19 cellular contexts compared by ENCODE assay signal in genomic region chr7:75711076-75711475, GRCh38. TPM values are rescaled to one million over a fixed set of nuclear protein-coding genes. Genes with fewer than 3 reads are reported as not detected.
DNase-seq lines count a peak whose midpoint lies in the region; ATAC-seq and TF ChIP-seq lines count a peak whose summit lies in the region.
"Had no signal": no experiment of that assay in that cellular context is flagged by ENCODE, and none has a peak within 500 bp of the region (broad histone marks: within the 10 kb centered on the region; RNA-seq: fewer than 3 reads in every experiment).

No MANE protein-coding gene starts in this region.

- DNase-seq in cardiac muscle cell (ENCODE audit: low read depth in 1 of 2, low spot score in 1 of 2) (peak in 1 of 2 donors; percentile 46), Right ventricle myocardium inferior (ENCODE audit: missing footprints) (no peak), adipocyte (ENCODE audit: low read depth) (peak; percentile 17), mesenchymal stem cell (peak; percentile 26), thyroid gland (no peak), GM19238 (ENCODE audit: insufficient read length, low spot score) (no peak), SW480 (ENCODE audit: low spot score) (no peak), NCI-H2227 (lab: John Stamatoyannopoulos, UW; ENCODE audit: unreplicated experiment) (no peak)
- DNase-seq: activated CD4-positive, CD25-positive, alpha-beta regulatory T cell; adrenal gland; CD4-positive, CD25-positive, alpha-beta regulatory T cell; colonic mucosa; DMS53; gastrocnemius medialis; mammary epithelial cell; NCI-H187; PC-9 had no signal

- H3K14ac ChIP-seq in mesenchymal stem cell (ENCODE audit: low read length in 2 of 2): no peak overlapping the region

- H3K23ac ChIP-seq in mesenchymal stem cell (ENCODE audit: low read length in 2 of 2): no peak overlapping the region

- H3K27me3 ChIP-seq in cardiac muscle cell (no peaks in the 10 kb centered on the region), adipocyte (replicated peaks; ENCODE audit: control insufficient read depth, insufficient read depth, low read length) (no peaks in the 10 kb centered on the region), mesenchymal stem cell (ENCODE audit: control insufficient read depth in 1 of 2, insufficient read depth in 1 of 2, low read length in 2 of 2) (no peaks in the 10 kb centered on the region), thyroid gland (no peaks in the 10 kb centered on the region)
- H3K27me3 ChIP-seq: adrenal gland, colonic mucosa, gastrocnemius medialis had no signal

- H3K4me3 ChIP-seq in cardiac muscle cell (no peak overlapping the region), adipocyte (ENCODE audit: low read length) (no peak overlapping the region), mesenchymal stem cell (ENCODE audit: insufficient read depth in 1 of 2, low read depth in 1 of 2, low read length in 2 of 2) (no peak overlapping the region), thyroid gland (replicated peaks in 1 of 3) (no peak overlapping the region)
- H3K4me3 ChIP-seq: A549, adrenal gland, colonic mucosa, PC-9, skin epidermis had no signal

- no peak overlapping the region for H3K4ac ChIP-seq in mesenchymal stem cell (ENCODE audit: low read depth in 1 of 2, low read length in 2 of 2)

- peaks cover 7% of the 10 kb centered on the region for H3K79me1 ChIP-seq in mesenchymal stem cell (replicated peaks; ENCODE audit: low read length, poor library complexity, severe bottlenecking)

- no peak overlapping the region for H4K8ac ChIP-seq in mesenchymal stem cell (ENCODE audit: low read length)

- no peak overlapping the region for H3K4me2 ChIP-seq in mesenchymal stem cell (ENCODE audit: low read length, poor library complexity, severe bottlenecking)
- H3K4me2 ChIP-seq: A549, PC-9 had no signal

- H3K4me1 ChIP-seq in cardiac muscle cell (ENCODE audit: low read depth) (peaks cover 29% of the 10 kb centered on the region), adipocyte (ENCODE audit: control insufficient read depth, insufficient read depth, low read length) (peaks cover 29% of the 10 kb centered on the region), mesenchymal stem cell (ENCODE audit: control insufficient read depth, insufficient read depth, low read depth, low read length) (peaks cover 3% of the 10 kb centered on the region), thyroid gland (peaks cover 0 to 19% of the 10 kb centered on the region in 2 donors)
- H3K4me1 ChIP-seq: A549, colonic mucosa had no signal

- H2BK5ac ChIP-seq in mesenchymal stem cell (ENCODE audit: low read depth, low read length, poor library complexity, severe bottlenecking): no peak overlapping the region

- intact Hi-C loops in Right ventricle myocardium inferior (cut with DNase I) (loop anchor here (10.0 kb wide), 1 partner anchor 56 kb away; no protein-coding TSS in a partner anchor), thyroid gland (cut with DNase I) (no loop called here)

- no peak overlapping the region for H2AFZ ChIP-seq in mesenchymal stem cell (ENCODE audit: low read depth, low read length)
- H2AFZ ChIP-seq: PC-9 had no signal

- H3K9me3 ChIP-seq in cardiac muscle cell (ENCODE audit: low read depth) (no peaks in the 10 kb centered on the region), adipocyte (ENCODE audit: control insufficient read depth, low read length) (peaks cover 15% of the 10 kb centered on the region), mesenchymal stem cell (ENCODE audit: control insufficient read depth, low read length) (peaks cover 17% of the 10 kb centered on the region), thyroid gland (no peaks in the 10 kb centered on the region)
- H3K9me3 ChIP-seq: colonic mucosa, gastrocnemius medialis had no signal

- no peak overlapping the region for H3K18ac ChIP-seq in mesenchymal stem cell (ENCODE audit: low read depth in 1 of 2, low read length in 2 of 2)

- no peak overlapping the region for H2BK12ac ChIP-seq in mesenchymal stem cell (ENCODE audit: low read length in 2 of 2)

- no peaks in the 10 kb centered on the region for H3K36me3 ChIP-seq in cardiac muscle cell
- no peaks in the 10 kb centered on the region for H3K36me3 ChIP-seq in adipocyte (ENCODE audit: control insufficient read depth, insufficient read depth, low read length, severe bottlenecking)
- no peaks in the 10 kb centered on the region for H3K36me3 ChIP-seq in mesenchymal stem cell (ENCODE audit: control insufficient read depth in 1 of 2, insufficient read depth in 2 of 2, low read depth in 1 of 2, low read length in 2 of 2)
- H3K36me3 ChIP-seq in thyroid gland: no peaks in the 10 kb centered on the region
- H3K36me3 ChIP-seq: adrenal gland, colonic mucosa, gastrocnemius medialis had no signal

- H3K9ac ChIP-seq in adipocyte (ENCODE audit: low read length) (no peak overlapping the region), mesenchymal stem cell (ENCODE audit: low read length) (no peak overlapping the region)

- ATAC-seq in Right ventricle myocardium inferior: no peak
- ATAC-seq: gastrocnemius medialis had no signal

- TF ChIP-seq CTCF in cardiac muscle cell (IDR thresholded peaks at IDR 0.05; ENCODE audit: low read depth, low read length) (no peak), thyroid gland (IDR thresholded peaks at IDR 0.05) (no peak)

- H3K27ac ChIP-seq in cardiac muscle cell (peak overlapping the region; percentile 96), mesenchymal stem cell (ENCODE audit: low read length, poor library complexity, severe bottlenecking) (peak overlapping the region; percentile 68), thyroid gland (peak overlapping the region in 2 of 3 donors; percentile 63 to 71)
- H3K27ac ChIP-seq: A549, colonic mucosa, PC-9 had no signal

- no peak overlapping the region for H2BK15ac ChIP-seq in mesenchymal stem cell (ENCODE audit: low read depth, poor library complexity, severe bottlenecking)

- no peak overlapping the region for H2AK5ac ChIP-seq in mesenchymal stem cell (ENCODE audit: low read length, severe bottlenecking)

- TF ChIP-seq POLR2A in thyroid gland (IDR thresholded peaks at IDR 0.05): no peak

- H2BK120ac ChIP-seq in mesenchymal stem cell (ENCODE audit: low read depth, low read length): no peak overlapping the region

- no peak overlapping the region for H4K91ac ChIP-seq in mesenchymal stem cell (ENCODE audit: low read length)

RNA-seq across cellular contexts. Expression of gene HIP1, which starts 27.7 kb away (rescaled TPM):
- total RNA-seq in cardiac muscle cell: 32.3 and 34.6 TPM in 2 replicates
- polyA plus RNA-seq in cardiac muscle cell: 19.2 and 21.2 TPM in 2 replicates
- total RNA-seq in Right ventricle myocardium inferior: 18.0 TPM
- polyA plus RNA-seq in mesenchymal stem cell (2013, experiment 1 of 2): 13.3 TPM
- 11.6 TPM for polyA plus RNA-seq in mesenchymal stem cell (2013, experiment 2 of 2)
- total RNA-seq in thyroid gland: 10 to 100 TPM; 25.4 to 39.6 (median 28.1) TPM

Comparison
In these comparisons a context has a peak if more than half of its experiments do, and no peak if none do; other contexts are left out.
1. DNase-seq: peak in adipocyte (single experiment) and mesenchymal stem cell (single experiment); none in Right ventricle myocardium inferior (single experiment), thyroid gland (0 of 2), GM19238 (single experiment), SW480 (single experiment) and NCI-H2227 (single experiment).
2. Peak in every context shown above with its lines, with median percentiles within 50 percentile points of each other: H3K27ac ChIP-seq.